16 cellular contexts compared by ENCODE assay signal in the genomic region with DNA sequence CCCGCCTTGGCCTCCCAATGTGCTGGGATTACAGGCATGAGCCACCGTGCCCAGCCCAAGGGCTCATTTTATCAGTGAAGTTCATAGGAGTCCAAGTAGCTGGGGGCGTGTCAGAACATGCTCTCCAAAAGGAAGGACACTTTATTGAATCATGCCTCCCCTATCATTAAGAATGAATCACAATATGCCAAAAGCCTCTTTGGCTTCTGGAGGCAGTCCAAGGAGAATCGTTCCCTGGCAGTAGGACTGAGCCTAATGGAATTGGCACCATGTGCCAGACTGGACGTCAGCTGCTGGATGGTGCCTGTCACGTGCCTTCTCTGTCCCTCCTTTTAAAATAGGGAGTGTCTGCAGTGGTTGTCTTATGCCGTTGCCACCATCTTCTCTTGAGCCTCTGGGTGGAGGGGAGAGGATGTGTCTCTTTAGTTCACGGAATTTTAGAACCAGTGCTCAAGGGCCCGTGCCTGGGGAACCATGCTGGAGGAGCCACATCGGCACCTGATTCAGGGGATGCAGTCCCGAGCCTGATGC.
A peak's percentile ranks its signal among the peaks of the same experiment; 100 is the strongest.
DNase-seq lines count a peak whose midpoint lies in the region; ATAC-seq, FAIRE-seq and TF ChIP-seq lines count a peak whose summit lies in the region.
"Had no signal": no experiment of that assay in that cellular context is flagged by ENCODE, and none has a peak within 500 bp of the region (broad histone marks: within the 10 kb centered on the region; RNA-seq: fewer than 3 reads in every experiment).

No MANE protein-coding gene starts in this region.

- ATAC-seq in Right ventricle myocardium inferior = peak; percentile 43
- no peak for ATAC-seq in natural killer cell treated with Interleukin-12 subunit alpha and Interleukin-12 subunit beta and Interleukin-15 and Interleukin-18, amount 100 ng/mL, for 72 hours
- no peak for ATAC-seq in HG03432 (IDR thresholded peaks at IDR 0.05; ENCODE audit: unreplicated experiment)
- ATAC-seq: CD8-positive, alpha-beta T cell had no signal

- peaks cover 0 to 2% of the 10 kb centered on the region in 2 donors for H3K27me3 Mint-ChIP-seq in natural killer cell treated with Interleukin-12 subunit alpha and Interleukin-12 subunit beta and Interleukin-15 and Interleukin-18, amount 100 ng/mL, for 72 hours
- H3K27me3 Mint-ChIP-seq: activated naive CD8-positive, alpha-beta T cell had no signal

- H3K36me3 ChIP-seq in left ventricle myocardium inferior (no peaks in the 10 kb centered on the region), Peyer's patch (no peaks in the 10 kb centered on the region)
- H3K36me3 ChIP-seq: breast epithelium had no signal

- TF ChIP-seq CTCF in left ventricle myocardium inferior (IDR thresholded peaks at IDR 0.05; ENCODE audit: borderline replicate concordance) (no peak), Peyer's patch (IDR thresholded peaks at IDR 0.05) (no peak), fibroblast of mammary gland (conservative IDR thresholded peaks at IDR 0.05; ENCODE audit: control insufficient read depth, insufficient read depth, low read depth, low read length) (no peak)

- H3K9me3 Mint-ChIP-seq in natural killer cell treated with Interleukin-12 subunit alpha and Interleukin-12 subunit beta and Interleukin-15 and Interleukin-18, amount 100 ng/mL, for 72 hours = no peaks in the 10 kb centered on the region
- H3K9me3 Mint-ChIP-seq: CD8-positive, alpha-beta T cell; T-helper 1 cell treated with Interleukin-12 subunit alpha and Interleukin-12 subunit beta and Interleukin-4 antibody, amounts not matched to agents 30 μg/mL and 1 μg/mL, for 36 hours had no signal

- no peaks in the 10 kb centered on the region for H3K4me1 Mint-ChIP-seq in natural killer cell treated with Interleukin-12 subunit alpha and Interleukin-12 subunit beta and Interleukin-15 and Interleukin-18, amount 100 ng/mL, for 72 hours (ENCODE audit: low read depth in 2 of 2)

- H3K27ac Mint-ChIP-seq in natural killer cell treated with Interleukin-12 subunit alpha and Interleukin-12 subunit beta and Interleukin-15 and Interleukin-18, amount 100 ng/mL, for 72 hours = no peak overlapping the region
- H3K27ac Mint-ChIP-seq: activated naive CD8-positive, alpha-beta T cell; CD8-positive, alpha-beta T cell; T-helper 1 cell treated with Interleukin-12 subunit alpha and Interleukin-12 subunit beta and Interleukin-4 antibody, amounts not matched to agents 30 μg/mL and 1 μg/mL, for 36 hours had no signal

- no peak overlapping the region for H3K4me3 Mint-ChIP-seq in natural killer cell treated with Interleukin-12 subunit alpha and Interleukin-12 subunit beta and Interleukin-15 and Interleukin-18, amount 100 ng/mL, for 72 hours
- H3K4me3 Mint-ChIP-seq: activated naive CD8-positive, alpha-beta T cell; CD8-positive, alpha-beta T cell; T-helper 1 cell treated with Interleukin-12 subunit alpha and Interleukin-12 subunit beta and Interleukin-4 antibody, amounts not matched to agents 30 μg/mL and 1 μg/mL, for 36 hours had no signal

- H3K36me3 Mint-ChIP-seq in natural killer cell treated with Interleukin-12 subunit alpha and Interleukin-12 subunit beta and Interleukin-15 and Interleukin-18, amount 100 ng/mL, for 72 hours = no peaks in the 10 kb centered on the region
- H3K36me3 Mint-ChIP-seq: activated naive CD8-positive, alpha-beta T cell; CD8-positive, alpha-beta T cell had no signal

- H3K9me3 ChIP-seq in left ventricle myocardium inferior (replicated peaks) = no peaks in the 10 kb centered on the region
- no peaks in the 10 kb centered on the region for H3K9me3 ChIP-seq in Peyer's patch
- H3K9me3 ChIP-seq: breast epithelium had no signal

- FAIRE-seq in frontal cortex (lab: Jason Lieb, UNC) = no peak
- FAIRE-seq: G401.6 had no signal

- H3K27ac ChIP-seq in left ventricle myocardium inferior (replicated peaks) (no peak overlapping the region), Peyer's patch (no peak overlapping the region)
- H3K27ac ChIP-seq: breast epithelium had no signal

- H3K4me3 ChIP-seq in left ventricle myocardium inferior (no peak overlapping the region), Peyer's patch (no peak overlapping the region), fibroblast of mammary gland (ENCODE audit: control insufficient read depth, low read depth, low read length) (no peak overlapping the region)
- H3K4me3 ChIP-seq: breast epithelium had no signal

- intact Hi-C loops in Right ventricle myocardium inferior (cut with DNase I) (loop anchor here (10.0 kb wide), 1 partner anchor 367 kb away; no protein-coding TSS in a partner anchor), left ventricle myocardium inferior (cut with micrococcal nuclease) (no loop called here)

- TF ChIP-seq POLR2A in Peyer's patch (IDR thresholded peaks at IDR 0.05) = no peak

- H3K27me3 ChIP-seq in left ventricle myocardium inferior (ENCODE audit: low read depth) (no peaks in the 10 kb centered on the region), Peyer's patch (no peaks in the 10 kb centered on the region)
- H3K27me3 ChIP-seq: breast epithelium had no signal

- no peak for DNase-seq in Right ventricle myocardium inferior (ENCODE audit: missing footprints)
- no peak for DNase-seq in left ventricle myocardium inferior
- DNase-seq in Peyer's patch = peak in 2 of 3 donors; percentile 22 to 28
- peak; percentile 3 for DNase-seq in fibroblast of mammary gland (ENCODE audit: low read depth)
- DNase-seq in natural killer cell treated with Interleukin-12 subunit alpha and Interleukin-12 subunit beta and Interleukin-15 and Interleukin-18, amount 100 ng/mL, for 72 hours (ENCODE audit: low spot score) = no peak
- no peak for DNase-seq in GDM1 (lab: John Stamatoyannopoulos, UW)
- DNase-seq in frontal cortex (ENCODE audit: low spot score in 2 of 2) = no peak
- DNase-seq: CD8-positive, alpha-beta T cell; effector CD4-positive, alpha-beta T cell; MV-4-11; OCI-M1 had no signal

- H3K4me1 ChIP-seq in left ventricle myocardium inferior (no peaks in the 10 kb centered on the region), Peyer's patch (no peaks in the 10 kb centered on the region)
- H3K4me1 ChIP-seq: breast epithelium had no signal

Comparison
In these comparisons a context has a peak if more than half of its experiments do, and no peak if none do; other contexts are left out.
1. DNase-seq: peak in Peyer's patch (2 of 3) and fibroblast of mammary gland (single experiment); none in Right ventricle myocardium inferior (single experiment), left ventricle myocardium inferior (single experiment), natural killer cell treated with Interleukin-12 subunit alpha and Interleukin-12 subunit beta and Interleukin-15 and Interleukin-18, amount 100 ng/mL, for 72 hours (single experiment), GDM1 (single experiment) and frontal cortex (0 of 2).